In the genomic region with DNA sequence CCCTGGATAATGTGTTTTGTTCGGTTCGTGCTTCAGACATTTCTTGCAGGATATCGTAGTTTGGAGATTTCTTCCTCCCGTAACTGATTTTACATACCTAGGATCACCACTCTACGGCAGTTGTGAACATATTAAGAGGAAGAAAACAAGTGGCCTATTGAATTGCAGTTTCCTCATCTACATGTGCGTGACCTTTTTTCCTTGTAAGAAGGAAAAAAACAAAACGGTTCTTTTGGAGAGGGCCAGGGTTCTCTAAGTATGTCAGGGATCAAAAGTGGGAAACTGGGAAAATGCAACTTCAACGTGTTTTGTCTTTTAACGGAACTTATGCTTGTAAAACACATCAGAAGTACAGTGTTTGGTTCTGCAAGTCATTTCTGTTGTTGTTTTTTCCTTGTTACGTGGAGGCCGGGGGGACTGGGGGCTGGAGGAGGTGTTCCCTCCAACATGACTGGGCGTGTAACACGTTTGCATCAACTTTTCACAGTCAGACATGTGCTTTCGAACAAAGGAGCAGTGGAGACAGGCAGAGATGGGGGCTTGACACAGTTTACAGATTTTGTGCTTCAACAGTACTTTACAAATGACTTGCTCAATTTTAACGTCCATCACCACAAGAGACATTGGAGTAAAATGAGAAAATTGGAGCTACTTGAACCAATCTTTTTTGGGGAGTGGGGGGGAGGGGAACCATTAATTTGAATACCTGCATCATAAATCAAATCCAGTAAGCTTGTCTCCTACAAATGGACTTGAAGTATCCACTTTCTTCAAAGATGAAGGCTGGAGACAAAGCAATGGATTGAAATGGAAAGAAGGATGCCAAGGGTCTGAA, we compare ENCODE assay signal across 8 cellular contexts. TPM values are rescaled to one million over a fixed set of nuclear protein-coding genes. Genes with fewer than 3 reads are reported as not detected.
DNase-seq lines count a peak whose midpoint lies in the region; ATAC-seq and TF ChIP-seq lines count a peak whose summit lies in the region.

No MANE protein-coding gene starts in this region.

- H3K9me3 ChIP-seq in lower lobe of right lung: no peaks in the 10 kb centered on the region

- TF ChIP-seq CTCF in cardiac fibroblast (IDR thresholded peaks at IDR 0.05; ENCODE audit: low read depth, low read length): no peak
- no peak for TF ChIP-seq CTCF in lower lobe of right lung (IDR thresholded peaks at IDR 0.05)

- peaks cover 37 to 65% of the 10 kb centered on the region in 2 donors for H3K4me1 Mint-ChIP-seq in stimulated activated naive B cell treated with anti-CD40 and anti-IgM and Interleukin-4, amounts not matched to agents 10 μg/mL and 1 μg/mL and 100 μg/mL, for 72 hours

- peaks cover 59% of the 10 kb centered on the region for H3K4me1 ChIP-seq in lower lobe of right lung

- H3K4me3 ChIP-seq in cardiac fibroblast (replicated peaks in 1 of 2; ENCODE audit: low read depth in 2 of 2, low read length in 2 of 2) (peak overlapping the region; percentile 86 to 90), lower lobe of right lung (peak overlapping the region; percentile 89)

- no peak for ATAC-seq in activated CD4-positive, CD25-positive, alpha-beta regulatory T cell treated with anti-CD3 and anti-CD28 coated beads, Interleukin-2, amount 50 U/mL, for 24 hours
- no peak for ATAC-seq in lower lobe of right lung
- no peak for ATAC-seq in stimulated activated naive B cell treated with anti-CD40 and anti-IgM and Interleukin-4, amounts not matched to agents 10 μg/mL and 1 μg/mL and 100 μg/mL, for 72 hours (replicated peaks)
- ATAC-seq in HG03520 (IDR thresholded peaks at IDR 0.05; ENCODE audit: unreplicated experiment): no peak

- H3K36me3 ChIP-seq in lower lobe of right lung: peaks cover 5% of the 10 kb centered on the region

- no peaks in the 10 kb centered on the region for H3K27me3 ChIP-seq in lower lobe of right lung (ENCODE audit: low read depth)

- peaks cover 35 to 55% of the 10 kb centered on the region in 2 donors for H3K36me3 Mint-ChIP-seq in stimulated activated naive B cell treated with anti-CD40 and anti-IgM and Interleukin-4, amounts not matched to agents 10 μg/mL and 1 μg/mL and 100 μg/mL, for 72 hours

- peak in 3 of 4 experiments; percentile 10 to 21 (median 17) for DNase-seq in activated CD4-positive, CD25-positive, alpha-beta regulatory T cell (lab: John Stamatoyannopoulos, UW)
- DNase-seq in T follicular helper cell (ENCODE audit: low read depth): peak; percentile 27
- DNase-seq in cardiac fibroblast (ENCODE audit: low read depth in 2 of 2): peak; percentile 62 to 66
- DNase-seq in lower lobe of right lung: no peak
- peak; percentile 22 for DNase-seq in stimulated activated naive B cell treated with anti-CD40 and anti-IgM and Interleukin-4, amounts not matched to agents 10 μg/mL and 1 μg/mL and 100 μg/mL, for 72 hours
- DNase-seq in posterior vena cava (ENCODE audit: low spot score): no peak

- intact Hi-C loops in lower lobe of right lung (cut with DNase I) (no loop called here), posterior vena cava (cut with DNase I) (no loop called here)

- H3K27ac ChIP-seq in lower lobe of right lung: peak overlapping the region; percentile 100

- H3K9me3 Mint-ChIP-seq in stimulated activated naive B cell treated with anti-CD40 and anti-IgM and Interleukin-4, amounts not matched to agents 10 μg/mL and 1 μg/mL and 100 μg/mL, for 72 hours: no peaks in the 10 kb centered on the region

- no peaks in the 10 kb centered on the region for H3K27me3 Mint-ChIP-seq in stimulated activated naive B cell treated with anti-CD40 and anti-IgM and Interleukin-4, amounts not matched to agents 10 μg/mL and 1 μg/mL and 100 μg/mL, for 72 hours

- peak overlapping the region; percentile 88 to 91 for H3K4me3 Mint-ChIP-seq in stimulated activated naive B cell treated with anti-CD40 and anti-IgM and Interleukin-4, amounts not matched to agents 10 μg/mL and 1 μg/mL and 100 μg/mL, for 72 hours

- peak overlapping the region; percentile 98 for H3K27ac Mint-ChIP-seq in stimulated activated naive B cell treated with anti-CD40 and anti-IgM and Interleukin-4, amounts not matched to agents 10 μg/mL and 1 μg/mL and 100 μg/mL, for 72 hours

RNA-seq across cellular contexts. Expression of gene ZC3H4, which starts 3.8 kb away (rescaled TPM):
- total RNA-seq in lower lobe of right lung: 49.3 TPM
- 10 to 100 TPM; 33.6 to 39.5 TPM for total RNA-seq in posterior vena cava

RNA-seq across cellular contexts. Expression of gene SAE1, which starts 20.9 kb away (rescaled TPM):
- total RNA-seq in lower lobe of right lung: 49.9 TPM
- total RNA-seq in posterior vena cava: 10 to 100 TPM; 55.9 to 57.4 TPM

Comparison
In these comparisons a context has a peak if more than half of its experiments do, and no peak if none do; other contexts are left out.
1. DNase-seq: peak in activated CD4-positive, CD25-positive, alpha-beta regulatory T cell (3 of 4), T follicular helper cell (single experiment), cardiac fibroblast (2 of 2) and stimulated activated naive B cell treated with anti-CD40 and anti-IgM and Interleukin-4, amounts not matched to agents 10 μg/mL and 1 μg/mL and 100 μg/mL, for 72 hours (single experiment); none in lower lobe of right lung (single experiment) and posterior vena cava (single experiment).